ENCODE assay signal across 12 cellular contexts in genomic region chr6:48658910-48659309, GRCh38.
"Had no signal": no experiment of that assay in that cellular context is flagged by ENCODE, and none has a peak within 500 bp of the region (broad histone marks: within the 10 kb centered on the region; RNA-seq: fewer than 3 reads in every experiment).

No MANE protein-coding gene starts in this region.

- DNase-seq: activated CD4-positive, alpha-beta memory T cell treated with anti-CD3 and anti-CD28 coated beads for 36 hours; activated CD8-positive, alpha-beta memory T cell treated with anti-CD3 and anti-CD28 coated beads, Interleukin-2, amount 10 ng/mL, durations not matched to agents 7 days and 5 days; activated naive CD4-positive, alpha-beta T cell treated with anti-CD3 and anti-CD28 coated beads, Interleukin-2, amount 50 U/mL, for 16 hours; activated T-cell treated with anti-CD3 and anti-CD28 coated beads, Interleukin-2, amount 50 U/mL, for 1 hour; endodermal cell; erythroblast; hypothalamus; occipital lobe; stimulated activated CD4-positive, alpha-beta T cell treated with anti-CD3 and anti-CD28 coated beads, Interleukin-2, amount 100 ng/mL, for 48 hours; stimulated activated naive B cell treated with anti-CD40 and anti-IgM and Interleukin-4, amounts not matched to agents 10 μg/mL and 1 μg/mL and 100 μg/mL, for 72 hours; tibial artery; WERI-Rb-1 had no signal

- ATAC-seq: activated CD8-positive, alpha-beta memory T cell treated with anti-CD3 and anti-CD28 coated beads, Interleukin-2, amount 10 ng/mL, durations not matched to agents 7 days and 5 days; stimulated activated naive B cell treated with anti-CD40 and anti-IgM and Interleukin-4, amounts not matched to agents 10 μg/mL and 1 μg/mL and 100 μg/mL, for 72 hours had no signal
